9 cellular contexts compared by ENCODE assay signal in the genomic region with DNA sequence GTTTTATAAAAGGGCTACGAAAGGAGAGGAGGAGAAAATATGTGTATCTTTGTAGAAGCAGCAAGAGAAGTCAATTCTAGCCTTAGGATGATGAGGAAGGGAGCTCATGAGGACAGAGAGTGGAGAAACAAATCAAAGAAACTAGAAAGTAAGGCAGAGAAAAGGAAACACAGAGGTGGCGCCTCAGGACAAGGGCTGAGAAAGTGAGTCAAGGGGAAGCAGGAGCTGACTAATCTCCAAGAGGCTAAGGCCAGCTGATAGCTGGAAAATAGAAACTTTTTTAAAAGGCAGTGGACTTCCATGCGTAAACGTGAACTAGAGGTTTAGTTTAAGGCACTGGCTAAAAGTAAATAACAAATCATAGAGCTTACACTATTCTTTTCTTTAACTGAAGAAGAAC.
DNase-seq lines count a peak whose midpoint lies in the region; ATAC-seq, FAIRE-seq and TF ChIP-seq lines count a peak whose summit lies in the region.
"Had no signal": no experiment of that assay in that cellular context is flagged by ENCODE, and none has a peak within 500 bp of the region (broad histone marks: within the 10 kb centered on the region; RNA-seq: fewer than 3 reads in every experiment).

No MANE protein-coding gene starts in this region.

- no peak overlapping the region for H2AFZ ChIP-seq in astrocyte (ENCODE audit: low read depth, low read length)

- FAIRE-seq in astrocyte (lab: Jason Lieb, UNC), result peak; percentile 49

- H3K4me1 ChIP-seq in CD4-positive, alpha-beta memory T cell (ENCODE audit: insufficient read depth, low read length), result peaks cover 92% of the 10 kb centered on the region
- H3K4me1 ChIP-seq in astrocyte (ENCODE audit: insufficient read depth, low read length), result peaks cover 18% of the 10 kb centered on the region
- peaks cover 60 to 73% of the 10 kb centered on the region in 2 donors for H3K4me1 ChIP-seq in naive thymus-derived CD4-positive, alpha-beta T cell (ENCODE audit: control insufficient read depth in 2 of 2, insufficient read depth in 2 of 2, low read length in 2 of 2)

- no peaks in the 10 kb centered on the region for H3K9me3 ChIP-seq in CD4-positive, alpha-beta memory T cell (ENCODE audit: control insufficient read depth in 1 of 2, low read length in 2 of 2)
- no peaks in the 10 kb centered on the region for H3K9me3 ChIP-seq in astrocyte (ENCODE audit: insufficient read depth, low read depth, low read length)
- H3K9me3 ChIP-seq in naive thymus-derived CD4-positive, alpha-beta T cell (ENCODE audit: control insufficient read depth in 2 of 3, low read length in 3 of 3), result no peaks in the 10 kb centered on the region

- intact Hi-C loops in CD4-positive, alpha-beta memory T cell (cut with micrococcal nuclease), result loop anchor here (1.0 to 5.0 kb wide), 2 partner anchors 8 to 190 kb away; no protein-coding TSS in a partner anchor
- intact Hi-C loops in naive thymus-derived CD4-positive, alpha-beta T cell (cut with micrococcal nuclease), result no loop called here

- no peak overlapping the region for H3K4me3 ChIP-seq in CD4-positive, alpha-beta memory T cell (ENCODE audit: low read length in 2 of 2)
- no peak overlapping the region for H3K4me3 ChIP-seq in astrocyte (ENCODE audit: insufficient read depth, low read depth, low read length)
- no peak overlapping the region for H3K4me3 ChIP-seq in naive thymus-derived CD4-positive, alpha-beta T cell (ENCODE audit: low read length)
- H3K4me3 ChIP-seq: skin epidermis had no signal

- peak overlapping the region; percentile 71 to 88 (median 85) for H3K27ac Mint-ChIP-seq in CD4-positive, alpha-beta memory T cell
- peak overlapping the region; percentile 81 to 93 (median 82) for H3K27ac Mint-ChIP-seq in IgD-negative memory B cell
- H3K27ac Mint-ChIP-seq in astrocyte (ENCODE audit: unreplicated experiment), result no peak overlapping the region
- H3K27ac Mint-ChIP-seq in naive thymus-derived CD4-positive, alpha-beta T cell, result peak overlapping the region; percentile 39 to 96 (median 89)
- no peak overlapping the region for H3K27ac Mint-ChIP-seq in endothelial cell (ENCODE audit: unreplicated experiment)

- CTCF ChIA-PET in CD4-positive, alpha-beta memory T cell (lab: Charles Lee; ENCODE audit: partially characterized antibody), result interaction anchor here (1.0 to 6.1 kb wide), 8 partner anchors 10 to 47 kb away, joined by 3 to 44 read pairs (median 6); no protein-coding TSS in a partner anchor
- CTCF ChIA-PET in naive thymus-derived CD4-positive, alpha-beta T cell (lab: Charles Lee), result interaction anchor here (0.6 to 1.9 kb wide), 6 partner anchors 15 to 294 kb away, joined by 3 to 8 read pairs (median 4); no protein-coding TSS in a partner anchor

- no peak for DNase-seq in CD4-positive, alpha-beta memory T cell
- DNase-seq in astrocyte (ENCODE audit: low read depth), result peak; percentile 67
- DNase-seq in naive thymus-derived CD4-positive, alpha-beta T cell, result no peak
- DNase-seq in endothelial cell (ENCODE audit: low spot score), result no peak
- DNase-seq in omental fat pad (ENCODE audit: low spot score), result no peak
- no peak for DNase-seq in COLO668 (lab: John Stamatoyannopoulos, UW; ENCODE audit: unreplicated experiment)

- H3K4me3 Mint-ChIP-seq in CD4-positive, alpha-beta memory T cell, result peak overlapping the region in 5 of 8 donors; percentile 35 to 77 (median 54)
- peak overlapping the region; percentile 25 to 79 (median 69) for H3K4me3 Mint-ChIP-seq in IgD-negative memory B cell
- H3K4me3 Mint-ChIP-seq in astrocyte (ENCODE audit: unreplicated experiment), result no peak overlapping the region
- H3K4me3 Mint-ChIP-seq in naive thymus-derived CD4-positive, alpha-beta T cell, result peak overlapping the region; percentile 1 to 70 (median 50)
- H3K4me3 Mint-ChIP-seq in endothelial cell (ENCODE audit: unreplicated experiment), result no peak overlapping the region

- peaks cover 21% of the 10 kb centered on the region for H3K36me3 ChIP-seq in CD4-positive, alpha-beta memory T cell (ENCODE audit: insufficient read depth, low read length)
- no peaks in the 10 kb centered on the region for H3K36me3 ChIP-seq in astrocyte (ENCODE audit: insufficient read depth, low read length)
- peaks cover 7 to 28% (median 12%) of the 10 kb centered on the region in 3 experiments for H3K36me3 ChIP-seq in naive thymus-derived CD4-positive, alpha-beta T cell (ENCODE audit: control insufficient read depth in 2 of 3, insufficient read depth in 3 of 3, low read length in 3 of 3)

- H3K27ac ChIP-seq in CD4-positive, alpha-beta memory T cell (ENCODE audit: low read depth, low read length), result peak overlapping the region; percentile 6
- H3K27ac ChIP-seq in astrocyte (ENCODE audit: low read depth, low read length), result no peak overlapping the region
- peak overlapping the region; percentile 12 for H3K27ac ChIP-seq in naive thymus-derived CD4-positive, alpha-beta T cell (ENCODE audit: low read depth, low read length)

- TF ChIP-seq CTCF in astrocyte (IDR thresholded peaks at IDR 0.05; ENCODE audit: insufficient read depth, low read depth, low read length), result no peak
- no peak for TF ChIP-seq CTCF in endothelial cell (IDR thresholded peaks at IDR 0.05; ENCODE audit: unreplicated experiment)
- TF ChIP-seq CTCF in omental fat pad (IDR thresholded peaks at IDR 0.05), result no peak

- no peaks in the 10 kb centered on the region for H3K27me3 Mint-ChIP-seq in CD4-positive, alpha-beta memory T cell
- peaks cover 2% of the 10 kb centered on the region for H3K27me3 Mint-ChIP-seq in IgD-negative memory B cell
- no peaks in the 10 kb centered on the region for H3K27me3 Mint-ChIP-seq in astrocyte (ENCODE audit: low read depth, unreplicated experiment)
- no peaks in the 10 kb centered on the region for H3K27me3 Mint-ChIP-seq in naive thymus-derived CD4-positive, alpha-beta T cell
- no peaks in the 10 kb centered on the region for H3K27me3 Mint-ChIP-seq in endothelial cell (ENCODE audit: unreplicated experiment)

- H3K9ac ChIP-seq in astrocyte (ENCODE audit: low read length), result no peak overlapping the region

- peaks cover 53 to 64% of the 10 kb centered on the region in 2 donors for H3K36me3 Mint-ChIP-seq in CD4-positive, alpha-beta memory T cell
- H3K36me3 Mint-ChIP-seq in IgD-negative memory B cell, result peaks cover 17% of the 10 kb centered on the region
- no peaks in the 10 kb centered on the region for H3K36me3 Mint-ChIP-seq in astrocyte (ENCODE audit: low read depth, unreplicated experiment)
- peaks cover 6 to 48% (median 40%) of the 10 kb centered on the region in 5 donors for H3K36me3 Mint-ChIP-seq in naive thymus-derived CD4-positive, alpha-beta T cell
- no peaks in the 10 kb centered on the region for H3K36me3 Mint-ChIP-seq in endothelial cell (ENCODE audit: low read depth, unreplicated experiment)

- H3K79me2 ChIP-seq in astrocyte (ENCODE audit: insufficient read depth, low read length), result no peaks in the 10 kb centered on the region

- no peaks in the 10 kb centered on the region for H3K9me3 Mint-ChIP-seq in CD4-positive, alpha-beta memory T cell
- no peaks in the 10 kb centered on the region for H3K9me3 Mint-ChIP-seq in IgD-negative memory B cell
- no peaks in the 10 kb centered on the region for H3K9me3 Mint-ChIP-seq in astrocyte (ENCODE audit: unreplicated experiment)
- no peaks in the 10 kb centered on the region for H3K9me3 Mint-ChIP-seq in naive thymus-derived CD4-positive, alpha-beta T cell
- no peaks in the 10 kb centered on the region for H3K9me3 Mint-ChIP-seq in endothelial cell (ENCODE audit: unreplicated experiment)

- peaks cover 73 to 96% (median 84%) of the 10 kb centered on the region in 4 donors for H3K4me1 Mint-ChIP-seq in CD4-positive, alpha-beta memory T cell
- H3K4me1 Mint-ChIP-seq in IgD-negative memory B cell (peaks cover 70 to 77% (median 73%) of the 10 kb centered on the region in 3 donors), astrocyte (ENCODE audit: low read depth, unreplicated experiment) (peaks cover 17% of the 10 kb centered on the region), endothelial cell (ENCODE audit: unreplicated experiment) (peaks cover 13% of the 10 kb centered on the region)
- peaks cover 66 to 99% (median 95%) of the 10 kb centered on the region in 7 donors for H3K4me1 Mint-ChIP-seq in naive thymus-derived CD4-positive, alpha-beta T cell

- H3K4me2 ChIP-seq in astrocyte (ENCODE audit: low read length), result peak overlapping the region; percentile 47

- H3K27me3 ChIP-seq in CD4-positive, alpha-beta memory T cell (ENCODE audit: insufficient read depth, low read length), result no peaks in the 10 kb centered on the region
- no peaks in the 10 kb centered on the region for H3K27me3 ChIP-seq in astrocyte (ENCODE audit: insufficient read depth, low read length)
- no peaks in the 10 kb centered on the region for H3K27me3 ChIP-seq in naive thymus-derived CD4-positive, alpha-beta T cell (ENCODE audit: control insufficient read depth in 2 of 2, insufficient read depth in 2 of 2, low read length in 2 of 2)

- no peak for ATAC-seq in naive thymus-derived CD4-positive, alpha-beta T cell
- no peak for ATAC-seq in omental fat pad (ENCODE audit: low FRiP score)
- no peak for ATAC-seq in GM18861 (IDR thresholded peaks at IDR 0.05; ENCODE audit: unreplicated experiment)

- H4K20me1 ChIP-seq in astrocyte (ENCODE audit: insufficient read depth, low read length), result no peaks in the 10 kb centered on the region

- POLR2A ChIA-PET in CD4-positive, alpha-beta memory T cell (lab: Charles Lee; ENCODE audit: partially characterized antibody), result interaction anchor here (0.6 to 4.2 kb wide), 9 partner anchors 8 to 171 kb away, joined by 3 to 20 read pairs (median 4); no protein-coding TSS in a partner anchor
- POLR2A ChIA-PET in naive thymus-derived CD4-positive, alpha-beta T cell (lab: Charles Lee), result interaction anchor here (1.0 to 1.3 kb wide), 5 partner anchors 9 to 157 kb away, joined by 3 read pairs; no protein-coding TSS in a partner anchor

Comparison
In these comparisons a context has a peak if more than half of its experiments do, and no peak if none do; other contexts are left out.
1. H3K27ac Mint-ChIP-seq: peak in CD4-positive, alpha-beta memory T cell (7 of 7), IgD-negative memory B cell (3 of 3) and naive thymus-derived CD4-positive, alpha-beta T cell (9 of 9); none in astrocyte (single experiment) and endothelial cell (single experiment).
2. H3K4me3 Mint-ChIP-seq: peak in CD4-positive, alpha-beta memory T cell (5 of 8), IgD-negative memory B cell (4 of 4) and naive thymus-derived CD4-positive, alpha-beta T cell (10 of 10); none in astrocyte (single experiment) and endothelial cell (single experiment).